In the genomic region with DNA sequence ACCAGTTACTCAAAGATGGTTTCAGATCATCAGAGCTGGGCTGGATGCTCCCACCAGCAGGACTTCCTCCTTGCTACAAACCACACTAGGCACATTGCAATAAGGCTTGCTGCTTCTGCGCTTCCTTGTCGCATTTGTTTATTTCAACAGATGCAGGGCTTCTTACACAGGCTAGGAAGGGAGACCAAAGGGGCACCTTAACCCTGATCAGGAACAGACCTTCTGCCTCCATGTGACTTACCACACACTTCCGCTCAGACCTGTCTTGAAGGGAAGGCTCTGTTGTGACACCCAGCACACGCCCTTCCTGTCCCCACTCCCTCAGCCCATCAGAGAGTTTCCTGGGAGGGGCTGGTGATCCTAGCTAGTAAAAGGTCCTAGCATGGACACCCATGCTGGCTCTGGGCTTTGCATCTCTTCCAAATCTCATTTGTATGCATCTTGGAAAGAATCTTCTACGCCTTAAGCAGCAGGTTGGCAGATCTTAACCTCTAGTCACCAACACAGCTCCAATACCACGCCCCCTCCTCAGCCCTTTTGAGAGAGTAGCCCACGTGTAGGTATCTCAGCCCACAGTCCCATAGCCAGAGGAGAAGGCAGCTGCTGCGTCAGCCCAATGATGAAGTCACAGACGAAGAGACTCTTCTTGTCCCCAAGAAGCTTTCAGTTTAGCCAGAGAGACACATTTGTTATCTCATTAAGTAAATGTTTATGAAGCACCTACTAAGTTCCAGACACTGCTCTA, we compare ENCODE assay signal across 8 cellular contexts. TPM values are rescaled to one million over a fixed set of nuclear protein-coding genes. Genes with fewer than 3 reads are reported as not detected.
DNase-seq lines count a peak whose midpoint lies in the region; ATAC-seq lines count a peak whose summit lies in the region.

No MANE protein-coding gene starts in this region.

- peaks cover 38% of the 10 kb centered on the region for H3K4me1 Mint-ChIP-seq in T-helper 17 cell
- peaks cover 62% of the 10 kb centered on the region for H3K4me1 Mint-ChIP-seq in activated naive CD8-positive, alpha-beta T cell treated with anti-CD3 and anti-CD28 coated beads, Interleukin-2, amount 50 U/mL, for 24 hours

- no peaks in the 10 kb centered on the region for H3K27me3 Mint-ChIP-seq in T-helper 17 cell
- no peaks in the 10 kb centered on the region for H3K27me3 Mint-ChIP-seq in activated naive CD8-positive, alpha-beta T cell treated with anti-CD3 and anti-CD28 coated beads, Interleukin-2, amount 50 U/mL, for 24 hours

- peak; percentile 74 for ATAC-seq in GM19395 (IDR thresholded peaks at IDR 0.05; ENCODE audit: unreplicated experiment)
- ATAC-seq in T-helper 17 cell, result peak; percentile 97
- ATAC-seq in activated naive CD8-positive, alpha-beta T cell treated with anti-CD3 and anti-CD28 coated beads, Interleukin-2, amount 50 U/mL, for 24 hours, result peak; percentile 95
- no peak for ATAC-seq in HG03520 (IDR thresholded peaks at IDR 0.05; ENCODE audit: unreplicated experiment)

- H3K9me3 ChIP-seq in T-helper 17 cell (ENCODE audit: control insufficient read depth, low read length, poor library complexity, severe bottlenecking), result no peaks in the 10 kb centered on the region

- H3K4me3 Mint-ChIP-seq in T-helper 17 cell, result peak overlapping the region; percentile 78
- no peak overlapping the region for H3K4me3 Mint-ChIP-seq in activated naive CD8-positive, alpha-beta T cell treated with anti-CD3 and anti-CD28 coated beads, Interleukin-2, amount 50 U/mL, for 24 hours

- peak; percentile 18 to 51 (median 34) for DNase-seq in T-helper 17 cell
- peak; percentile 44 for DNase-seq in activated naive CD8-positive, alpha-beta T cell treated with anti-CD3 and anti-CD28 coated beads, Interleukin-2, amount 50 U/mL, for 24 hours
- peak; percentile 9 to 18 for DNase-seq in stimulated activated CD4-positive, alpha-beta T cell treated with anti-CD3 and anti-CD28 coated beads, Interleukin-2, amount 100 ng/mL, for 48 hours
- no peak for DNase-seq in T1000 (lab: John Stamatoyannopoulos, UW)
- no peak for DNase-seq in HK-2 (ENCODE audit: unreplicated experiment)
- DNase-seq in ecto neural progenitor cell (ENCODE audit: low spot score), result no peak

- peak overlapping the region; percentile 91 for H3K27ac Mint-ChIP-seq in T-helper 17 cell
- H3K27ac Mint-ChIP-seq in activated naive CD8-positive, alpha-beta T cell treated with anti-CD3 and anti-CD28 coated beads, Interleukin-2, amount 50 U/mL, for 24 hours, result peak overlapping the region; percentile 50

- H3K36me3 Mint-ChIP-seq in T-helper 17 cell (ENCODE audit: low read depth), result no peaks in the 10 kb centered on the region
- peaks cover 32% of the 10 kb centered on the region for H3K36me3 Mint-ChIP-seq in activated naive CD8-positive, alpha-beta T cell treated with anti-CD3 and anti-CD28 coated beads, Interleukin-2, amount 50 U/mL, for 24 hours (ENCODE audit: low read depth)

- H3K9me3 Mint-ChIP-seq in activated naive CD8-positive, alpha-beta T cell treated with anti-CD3 and anti-CD28 coated beads, Interleukin-2, amount 50 U/mL, for 24 hours, result peaks cover 8% of the 10 kb centered on the region

RNA-seq across cellular contexts. Expression of a gene that starts 47.1 kb away (rescaled TPM):
- 10 to 100 TPM; 39.5 to 46.4 TPM for total RNA-seq in T-helper 17 cell

Comparison
In these comparisons a context has a peak if more than half of its experiments do, and no peak if none do; other contexts are left out.
1. DNase-seq: peak in T-helper 17 cell (3 of 3), activated naive CD8-positive, alpha-beta T cell treated with anti-CD3 and anti-CD28 coated beads, Interleukin-2, amount 50 U/mL, for 24 hours (single experiment) and stimulated activated CD4-positive, alpha-beta T cell treated with anti-CD3 and anti-CD28 coated beads, Interleukin-2, amount 100 ng/mL, for 48 hours (2 of 2); none in T1000 (single experiment), HK-2 (single experiment) and ecto neural progenitor cell (single experiment).